8 cellular contexts compared by ENCODE assay signal in genomic region chr2:199955339-199956061, GRCh38. TPM values are rescaled to one million over a fixed set of nuclear protein-coding genes. Genes with fewer than 3 reads are reported as not detected.
DNase-seq lines count a peak whose midpoint lies in the region; ATAC-seq and TF ChIP-seq lines count a peak whose summit lies in the region.

Gene MAIP1, plus strand, starts transcription at chr2:199955582. Its CDS starts 217 bp downstream, at chr2:199955799.
Gene TYW5, minus strand, starts transcription at chr2:199955491. Its CDS starts 21 bp downstream, at chr2:199955470.

- no peaks in the 10 kb centered on the region for H3K9me3 ChIP-seq in mucosa of descending colon

- no peaks in the 10 kb centered on the region for H3K36me3 ChIP-seq in mucosa of descending colon (ENCODE audit: low read depth)

- peak within 1 kb of the TSS; percentile 88 for H3K27ac ChIP-seq in epithelial cell of prostate

- peak; percentile 91 for ATAC-seq in GM21528 (IDR thresholded peaks at IDR 0.05; ENCODE audit: low FRiP score, unreplicated experiment)
- peak; percentile 96 for ATAC-seq in mucosa of descending colon

- H3K4me1 ChIP-seq in mucosa of descending colon (ENCODE audit: low read depth), result peaks cover 20% of the 10 kb centered on the region

- TF ChIP-seq CTCF in mucosa of descending colon (IDR thresholded peaks at IDR 0.05), result no peak

- DNase-seq in DMS114 treated with DMSO at 0.1 percent for 48 hours (lab: John Stamatoyannopoulos, UW; ENCODE audit: unreplicated experiment), result peak; percentile 70
- peak; percentile 66 for DNase-seq in HuH-7.5 (ENCODE audit: low spot score)
- peak; percentile 87 for DNase-seq in OCI-M1 (lab: John Stamatoyannopoulos, UW)
- peak; percentile 73 for DNase-seq in activated T-cell treated with anti-CD3 and anti-CD28 coated beads for 24 hours (ENCODE audit: low read depth)
- peak; percentile 53 for DNase-seq in epithelial cell of prostate (ENCODE audit: low read depth, low spot score)
- DNase-seq in mucosa of descending colon, result peak; percentile 86 to 90 (median 89)
- peak; percentile 62 for DNase-seq in stimulated activated CD8-positive, alpha-beta memory T cell treated with anti-CD3 and anti-CD28 coated beads, Interleukin-4, amount 100 ng/mL, for 24 hours (ENCODE audit: low read depth)

- intact Hi-C loops in mucosa of descending colon (cut with DNase I, micrococcal nuclease), result no loop called here

- H3K4me3 ChIP-seq in mucosa of descending colon, result peak within 1 kb of the TSS; percentile 78

RNA-seq across cellular contexts. Expression of gene MAIP1, which starts in this region (rescaled TPM):
- total RNA-seq in mucosa of descending colon, result 10 to 100 TPM; 18.1 to 26.6 (median 22.9) TPM

RNA-seq across cellular contexts. Expression of gene TYW5, which starts in this region (rescaled TPM):
- 10 to 100 TPM in 1 of 3 donors, 1 to 10 TPM in 2; 6.6 to 10.9 (median 7.2) TPM for total RNA-seq in mucosa of descending colon

Comparison
In these comparisons a context has a peak if more than half of its experiments do, and no peak if none do; other contexts are left out.
1. Peak in every context shown above with its lines: DNase-seq, ATAC-seq, H3K4me3 ChIP-seq and H3K27ac ChIP-seq.